ENCODE assay signal across 20 cellular contexts in the genomic region with DNA sequence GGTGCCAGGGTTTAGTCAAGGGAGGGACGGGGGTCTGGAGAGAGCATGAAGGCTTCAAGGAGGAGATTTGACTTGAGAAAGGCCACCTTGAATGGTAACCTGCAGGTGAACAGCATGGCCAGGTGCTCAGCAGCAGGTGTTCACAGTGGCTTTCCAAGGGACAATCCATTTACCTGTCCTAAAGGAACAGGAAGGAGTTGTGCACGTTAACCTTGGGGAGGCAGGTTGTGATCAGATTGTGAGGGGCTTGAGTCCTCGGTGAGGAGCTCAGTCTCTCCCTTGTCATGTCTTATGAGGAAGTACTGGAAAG.
"Had no signal": no experiment of that assay in that cellular context is flagged by ENCODE, and none has a peak within 500 bp of the region (broad histone marks: within the 10 kb centered on the region; RNA-seq: fewer than 3 reads in every experiment).

No MANE protein-coding gene starts in this region.

- H3K4me1 ChIP-seq: left lung had no signal

- H3K27me3 ChIP-seq: hepatocyte, right atrium auricular region had no signal

- H3K79me2 ChIP-seq: hepatocyte had no signal

- ATAC-seq: activated CD8-positive, alpha-beta T cell treated with anti-CD3 and anti-CD28 coated beads, Interleukin-2, amount 10 ng/mL, durations not matched to agents 7 days and 5 days; left lung; natural killer cell treated with Interleukin-12 subunit alpha and Interleukin-12 subunit beta and Interleukin-15 and Interleukin-18, amount 100 ng/mL, for 72 hours; stimulated activated naive CD8-positive, alpha-beta T cell treated with anti-CD3 and anti-CD28 coated beads, Interleukin-15, Interleukin-2, amounts not matched to agents 100 U/mL and 50 U/mL, for 24 hours had no signal

- H3K4me3 ChIP-seq: cardiac muscle cell, hepatocyte, left lung, right atrium auricular region, suprapubic skin had no signal

- DNase-seq: activated CD4-positive, alpha-beta T cell treated with anti-CD3 and anti-CD28 coated beads for 4 hours; activated CD8-positive, alpha-beta memory T cell treated with anti-CD3 and anti-CD28 coated beads, Interleukin-2, amount 50 U/mL, for 4 hours; activated CD8-positive, alpha-beta T cell treated with anti-CD3 and anti-CD28 coated beads, Interleukin-2, amount 10 ng/mL, durations not matched to agents 7 days and 5 days; activated effector memory CD4-positive, alpha-beta T cell treated with anti-CD3 and anti-CD28 coated beads, Interleukin-2, amount 50 U/mL, for 16 hours; activated T-cell treated with anti-CD3 and anti-CD28 coated beads, Interleukin-2, amount 50 U/mL, for 48 hours; kidney; left lung; mesenchymal stem cell; small intestine; stimulated activated CD4-positive, alpha-beta T cell treated with anti-CD3 and anti-CD28 coated beads, Interleukin-4, amount 100 ng/mL, for 4 hours; stimulated activated CD8-positive, alpha-beta memory T cell treated with anti-CD3 and anti-CD28 coated beads, Interleukin-4, amount 100 ng/mL, for 48 hours; stimulated activated naive CD8-positive, alpha-beta T cell treated with anti-CD3 and anti-CD28 coated beads, Interleukin-15, Interleukin-2, amounts not matched to agents 100 U/mL and 50 U/mL, for 24 hours; WERI-Rb-1 had no signal

- H3K36me3 ChIP-seq: cardiac muscle cell, left lung, right atrium auricular region, suprapubic skin, WERI-Rb-1 had no signal

- H3K9me3 ChIP-seq: left lung, right atrium auricular region, suprapubic skin had no signal

- H3K27ac ChIP-seq: cardiac muscle cell, left lung, right atrium auricular region, suprapubic skin, WERI-Rb-1 had no signal

- H2AFZ ChIP-seq: hepatocyte had no signal

- FAIRE-seq: colon, endometrium, kidney, small intestine had no signal
